Comparison of ENCODE assay signal across 28 cellular contexts in the genomic region with DNA sequence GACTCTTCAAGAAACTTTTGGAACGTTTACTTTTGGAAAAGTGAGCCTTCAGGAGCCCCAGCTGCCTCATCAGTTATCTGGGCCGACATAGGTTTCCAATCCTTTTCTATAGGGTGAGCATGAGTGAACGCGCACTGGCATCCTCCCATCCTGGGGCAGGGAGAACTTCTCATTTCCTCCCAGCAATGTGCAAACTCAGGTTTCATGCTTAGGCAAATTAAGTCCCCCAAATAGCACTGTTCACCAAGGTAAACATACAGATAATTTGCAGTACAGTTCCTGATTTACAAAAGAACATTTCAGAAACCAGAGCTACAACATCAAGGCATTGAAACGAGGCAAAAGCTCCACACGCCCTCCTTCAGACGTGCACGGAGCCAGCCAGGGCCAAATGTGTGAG.
"Had no signal": no experiment of that assay in that cellular context is flagged by ENCODE, and none has a peak within 500 bp of the region (broad histone marks: within the 10 kb centered on the region; RNA-seq: fewer than 3 reads in every experiment).

No MANE protein-coding gene starts in this region.

- H3K4me3 ChIP-seq: adrenal gland, body of pancreas, colonic mucosa, dorsolateral prefrontal cortex, gastrocnemius medialis, hepatocyte, right lobe of liver, skin epidermis, thoracic aorta, uterus had no signal

- H2AFZ ChIP-seq: hepatocyte had no signal

- FAIRE-seq: keratinocyte had no signal

- H3K36me3 ChIP-seq: adrenal gland, colonic mucosa, gastrocnemius medialis, right lobe of liver, thoracic aorta, uterus had no signal

- H3K4me1 ChIP-seq: adrenal gland, body of pancreas, colonic mucosa, gastrocnemius medialis, right lobe of liver, uterus had no signal

- ATAC-seq: activated CD4-positive, CD25-positive, alpha-beta regulatory T cell treated with anti-CD3 and anti-CD28 coated beads, Interleukin-2, amount 50 U/mL, for 24 hours; body of pancreas; effector memory CD8-positive, alpha-beta T cell; gastrocnemius medialis; left cardiac atrium; right lobe of liver; stimulated activated effector memory CD8-positive, alpha-beta T cell treated with anti-CD3 and anti-CD28 coated beads, Interleukin-12 subunit alpha, Interleukin-12 subunit beta, amount 100 ng/mL, for 72 hours had no signal

- H3K9me3 ChIP-seq: adrenal gland, body of pancreas, colonic mucosa, gastrocnemius medialis, right lobe of liver, thoracic aorta, uterus had no signal

- H3K79me2 ChIP-seq: hepatocyte had no signal

- H3K27ac ChIP-seq: adrenal gland, body of pancreas, colonic mucosa, dorsolateral prefrontal cortex, gastrocnemius medialis, hepatocyte, right lobe of liver, skin epidermis, thoracic aorta, uterus, VCaP had no signal

- H3K4me2 ChIP-seq: hepatocyte had no signal

- DNase-seq: activated CD4-positive, alpha-beta memory T cell treated with anti-CD3 and anti-CD28 coated beads for 36 hours; activated CD4-positive, alpha-beta T cell treated with anti-CD3 and anti-CD28 coated beads for 48 hours; activated CD8-positive, alpha-beta memory T cell treated with anti-CD3 and anti-CD28 coated beads, Interleukin-2, amount 50 U/mL, for 4 hours; activated effector memory CD4-positive, alpha-beta T cell treated with anti-CD3 and anti-CD28 coated beads, Interleukin-2, amount 50 U/mL, for 16 hours; activated naive CD4-positive, alpha-beta T cell treated with anti-CD3 and anti-CD28 coated beads for 36 hours; activated naive CD8-positive, alpha-beta T cell treated with anti-CD3 and anti-CD28 coated beads for 36 hours; activated T-cell treated with anti-CD3 and anti-CD28 coated beads, Interleukin-2, amount 50 U/mL, for 1 hour; adrenal gland; aorta; body of pancreas; cerebellar nuclear complex; colonic mucosa; dorsolateral prefrontal cortex; effector memory CD8-positive, alpha-beta T cell; erythroblast; gastrocnemius medialis; left cardiac atrium; left ventricle myocardium superior; right lobe of liver; stimulated activated CD4-positive, alpha-beta T cell treated with anti-CD3 and anti-CD28 coated beads, Interleukin-4, amount 100 ng/mL, for 24 hours; uterus had no signal
